16 cellular contexts compared by ENCODE assay signal in the genomic region with DNA sequence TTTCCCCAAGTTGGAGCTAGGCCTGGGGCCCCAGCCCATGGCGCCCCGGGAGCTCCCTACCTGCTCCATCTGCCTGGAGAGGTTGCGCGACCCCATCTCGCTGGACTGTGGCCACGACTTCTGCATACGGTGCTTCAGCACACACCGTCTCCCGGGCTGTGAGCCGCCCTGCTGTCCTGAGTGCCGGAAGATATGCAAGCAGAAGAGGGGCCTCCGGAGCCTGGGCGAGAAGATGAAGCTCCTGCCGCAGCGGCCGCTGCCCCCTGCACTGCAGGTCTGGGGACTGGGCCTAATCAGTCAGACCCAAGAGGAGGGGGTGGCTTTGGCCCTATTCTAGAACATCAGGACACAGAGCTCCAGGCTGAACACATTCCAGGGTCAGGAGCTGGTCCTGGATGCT. TPM values are rescaled to one million over a fixed set of nuclear protein-coding genes. Genes with fewer than 3 reads are reported as not detected.
A peak's percentile ranks its signal among the peaks of the same experiment; 100 is the strongest.
DNase-seq lines count a peak whose midpoint lies in the region; ATAC-seq and TF ChIP-seq lines count a peak whose summit lies in the region.
"Had no signal": no experiment of that assay in that cellular context is flagged by ENCODE, and none has a peak within 500 bp of the region (broad histone marks: within the 10 kb centered on the region; RNA-seq: fewer than 3 reads in every experiment).

No MANE protein-coding gene starts in this region.

- H3K4me1 ChIP-seq in SK-N-SH (ENCODE audit: control insufficient read depth in 1 of 2, insufficient read depth in 2 of 2, low read depth in 1 of 2, low read length in 1 of 2), result peaks cover 18 to 40% of the 10 kb centered on the region in 2 experiments; a peak in 3 of 4 replicates
- H3K4me1 ChIP-seq in foreskin keratinocyte, result no peaks in the 10 kb centered on the region
- peaks cover 3% of the 10 kb centered on the region for H3K4me1 ChIP-seq in mesendoderm (ENCODE audit: control insufficient read depth, low read depth, low read length)
- H3K4me1 ChIP-seq: A549, Caco-2 had no signal

- H3K27me3 ChIP-seq in SK-N-SH (ENCODE audit: insufficient read depth) (no peaks in the 10 kb centered on the region), dorsolateral prefrontal cortex (no peaks in the 10 kb centered on the region), foreskin keratinocyte (peaks cover 3% of the 10 kb centered on the region), mesendoderm (ENCODE audit: insufficient read depth, low read length, poor library complexity) (no peaks in the 10 kb centered on the region)

- peaks cover 13% of the 10 kb centered on the region for H3F3A ChIP-seq in SK-N-SH (replicated peaks; ENCODE audit: insufficient read depth)

- H3K27ac ChIP-seq in SK-N-SH (ENCODE audit: low read depth in 2 of 2, low read length in 1 of 2) (peak overlapping the region in 1 of 2 experiments; percentile 86; a peak in 1 of 4 replicates), dorsolateral prefrontal cortex (peak overlapping the region in 24 of 59 donors; percentile 18 to 91 (median 82)), foreskin keratinocyte (no peak overlapping the region), mesendoderm (ENCODE audit: low read depth, low read length) (no peak overlapping the region)
- H3K27ac ChIP-seq: 22Rv1, A549, C4-2B had no signal

- H2AFZ ChIP-seq in SK-N-SH (ENCODE audit: low read depth), result no peak overlapping the region

- no peak for TF ChIP-seq RAD21 in SK-N-SH (IDR thresholded peaks at IDR 0.05; ENCODE audit: low read length)

- H3K36me3 ChIP-seq in SK-N-SH (replicated peaks in 1 of 2; ENCODE audit: control insufficient read depth in 1 of 2, insufficient read depth in 2 of 2, low read length in 1 of 2) (peaks cover 0 to 12% of the 10 kb centered on the region in 2 experiments), mesendoderm (ENCODE audit: control insufficient read depth, insufficient read depth, low read length) (no peaks in the 10 kb centered on the region)

- H3K23ac ChIP-seq in mesendoderm (ENCODE audit: low read length), result no peak overlapping the region

- H3K4me2 ChIP-seq in SK-N-SH, result peak overlapping the region; percentile 90
- H3K4me2 ChIP-seq in mesendoderm (ENCODE audit: low read length), result no peak overlapping the region
- H3K4me2 ChIP-seq: A549 had no signal

- 92% methylated on average over 6 of the region's 16 CpGs for WGBS in SK-N-SH (ENCODE audit: low lambda C conversion rate)
- no CpG with 5 or more reads among the region's 16 CpGs for WGBS in mesendoderm (ENCODE audit: extremely low coverage, insufficient coverage, low lambda C conversion rate)

- H2BK120ac ChIP-seq in mesendoderm (ENCODE audit: low read depth, low read length), result no peak overlapping the region

- no peak overlapping the region for H3K18ac ChIP-seq in mesendoderm (ENCODE audit: low read length)

- H3K79me2 ChIP-seq in SK-N-SH (ENCODE audit: insufficient read depth) (peaks cover 4% of the 10 kb centered on the region; the same call in 1 of the 2 replicates), mesendoderm (ENCODE audit: control insufficient read depth, insufficient read depth, low read length) (no peaks in the 10 kb centered on the region)

- no peaks in the 10 kb centered on the region for H4K20me1 ChIP-seq in SK-N-SH (ENCODE audit: insufficient read depth)

- intact Hi-C loops in dorsolateral prefrontal cortex (cut with DNase I), result no loop called here

- no peak overlapping the region for H3K4ac ChIP-seq in mesendoderm (ENCODE audit: low read depth, low read length)

- POLR2A ChIA-PET in SK-N-SH (lab: Yijun Ruan, JAX), result interaction anchor here (3.0 to 3.2 kb wide), 2 partner anchors 28 to 35 kb away, joined by 13 to 22 read pairs; partner anchors contain the start of gene MAPK7

- H4K5ac ChIP-seq in mesendoderm (ENCODE audit: low read length), result no peak overlapping the region

- no peak overlapping the region for H3K4me3 ChIP-seq in SK-N-SH (ENCODE audit: low read depth in 2 of 2, low read length in 1 of 2)
- H3K4me3 ChIP-seq in dorsolateral prefrontal cortex, result peak overlapping the region in 55 of 59 donors; percentile 20 to 71 (median 57)
- H3K4me3 ChIP-seq in mesendoderm (ENCODE audit: low read length), result no peak overlapping the region
- H3K4me3 ChIP-seq: A549 had no signal

- no peak for TF ChIP-seq EP300 in SK-N-SH (IDR thresholded peaks at IDR 0.05; ENCODE audit: borderline replicate concordance in 1 of 2, low read depth in 1 of 2, low read length in 1 of 2)

- no peaks in the 10 kb centered on the region for H3K9me3 ChIP-seq in SK-N-SH
- H3K9me3 ChIP-seq: A549, Caco-2 had no signal

- no peak for ATAC-seq in SK-N-SH treated with all-trans-retinoic acid at 6 μM for 48 hours
- ATAC-seq in foreskin keratinocyte, result no peak
- ATAC-seq: A549, HepG2 had no signal

- H2BK15ac ChIP-seq in mesendoderm (replicated peaks; ENCODE audit: low read depth), result no peak overlapping the region

- H4K8ac ChIP-seq in mesendoderm (ENCODE audit: low read depth, low read length), result no peak overlapping the region

- H2AK5ac ChIP-seq in mesendoderm (ENCODE audit: low read length), result no peak overlapping the region

- H3K9ac ChIP-seq in SK-N-SH, result no peak overlapping the region
- H3K9ac ChIP-seq in mesendoderm (ENCODE audit: low read length), result no peak overlapping the region

- TF ChIP-seq CTCF in SK-N-SH (IDR thresholded peaks at IDR 0.05) (no peak), dorsolateral prefrontal cortex (IDR thresholded peaks at IDR 0.05 in 54 of 56, conservative IDR thresholded peaks at IDR 0.05 in 2 of 56; ENCODE audit: low read depth in 1 of 56, partially characterized antibody in 56 of 56) (no peak), foreskin keratinocyte (conservative IDR thresholded peaks at IDR 0.05) (no peak)

- no peaks in the 10 kb centered on the region for H3K9me2 ChIP-seq in SK-N-SH

- CTCF ChIA-PET in SK-N-SH (lab: Yijun Ruan, JAX), result interaction anchor here (1.2 to 7.4 kb wide), 4 partner anchors 19 to 49 kb away, joined by 3 to 79 read pairs (median 14); partner anchors contain the start of gene B9D1

- DNase-seq in SK-N-SH (no peak), dorsolateral prefrontal cortex (peak in 1 of 10 donors; percentile 32), retina (peak; percentile 11), foreskin keratinocyte (no peak), mesendoderm (no peak), mucosa of gallbladder (ENCODE audit: low spot score) (no peak)
- DNase-seq: AML-193; Caco-2; CD4-positive, alpha-beta T cell; GDM1; H9 had no signal

- H3K56ac ChIP-seq in mesendoderm (ENCODE audit: low read length), result no peak overlapping the region

- no peak overlapping the region for H2BK5ac ChIP-seq in mesendoderm (ENCODE audit: low read length)

- H3K79me1 ChIP-seq in mesendoderm (ENCODE audit: low read length), result no peaks in the 10 kb centered on the region

TF ChIP-seq in SK-N-SH, 30 proteins besides CTCF, POLR2A, EP300 and RAD21 (continues in another document):
- TF ChIP-seq, protein P1, sequence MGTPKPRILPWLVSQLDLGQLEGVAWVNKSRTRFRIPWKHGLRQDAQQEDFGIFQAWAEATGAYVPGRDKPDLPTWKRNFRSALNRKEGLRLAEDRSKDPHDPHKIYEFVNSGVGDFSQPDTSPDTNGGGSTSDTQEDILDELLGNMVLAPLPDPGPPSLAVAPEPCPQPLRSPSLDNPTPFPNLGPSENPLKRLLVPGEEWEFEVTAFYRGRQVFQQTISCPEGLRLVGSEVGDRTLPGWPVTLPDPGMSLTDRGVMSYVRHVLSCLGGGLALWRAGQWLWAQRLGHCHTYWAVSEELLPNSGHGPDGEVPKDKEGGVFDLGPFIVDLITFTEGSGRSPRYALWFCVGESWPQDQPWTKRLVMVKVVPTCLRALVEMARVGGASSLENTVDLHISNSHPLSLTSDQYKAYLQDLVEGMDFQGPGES (IDR thresholded peaks at IDR 0.05; ENCODE audit: low read depth, low read length), result no peak

TF ChIP-seq in SK-N-SH treated with all-trans-retinoic acid at 6 μM for 48 hours, 23 proteins besides CTCF, POLR2A, EP300 and RAD21 (continues in another document):
- no peak for TF ChIP-seq CSDC2 (CRISPR knock-in tag; IDR thresholded peaks at IDR 0.05)
- no peak for TF ChIP-seq ZNF8 (CRISPR knock-in tag; IDR thresholded peaks at IDR 0.05)
- no peak for TF ChIP-seq BACH2 (CRISPR knock-in tag; IDR thresholded peaks at IDR 0.05; ENCODE audit: borderline replicate concordance)
- TF ChIP-seq TCF4 (CRISPR knock-in tag; IDR thresholded peaks at IDR 0.05; ENCODE audit: borderline replicate concordance), result no peak

RNA-seq across cellular contexts. Expression of gene RNF112, which starts 1.5 kb away (rescaled TPM):
- polyA plus RNA-seq in SK-N-SH (2012; rRNA removed) (22.6 and 26.9 TPM in 2 replicates), foreskin keratinocyte (0.04 and 0.07 TPM in 2 replicates)
- polyA plus RNA-seq in SK-N-SH (2012; cell fraction: cytosol; rRNA removed), result 6.7 and 9.2 TPM in 2 replicates
- polyA plus RNA-seq in SK-N-SH (2012; cell fraction: nucleus; rRNA removed), result 144 and 163 TPM in 2 replicates
- total RNA-seq in dorsolateral prefrontal cortex (10 to 100 TPM; 26.1 to 82.1 (median 51.1) TPM), foreskin keratinocyte (0.07 and 0.14 TPM in 2 replicates), mucosa of gallbladder (7.3 TPM)
- polyA plus RNA-seq in mesendoderm (2013, experiment 1 of 2), result 1.5 TPM
- 1.2 TPM for polyA plus RNA-seq in mesendoderm (2013, experiment 2 of 2)
- total RNA-seq: Caco-2, HepG2 had no signal

RNA-seq across cellular contexts. Expression of gene MFAP4, which starts 25.5 kb away (rescaled TPM):
- 112 and 120 TPM in 2 replicates for polyA plus RNA-seq in SK-N-SH (2012; rRNA removed)
- polyA plus RNA-seq in SK-N-SH (2012; cell fraction: cytosol; rRNA removed), result 98.4 and 115 TPM in 2 replicates
- polyA plus RNA-seq in SK-N-SH (2012; cell fraction: nucleus; rRNA removed), result 99.5 and 101 TPM in 2 replicates
- total RNA-seq in dorsolateral prefrontal cortex, result 10 to 100 TPM in 12 of 120 experiments, 1 to 10 TPM in 108; 1.0 to 29.2 (median 4.0) TPM
- not detected in 2 replicates for total RNA-seq in foreskin keratinocyte
- not detected in 2 replicates for polyA plus RNA-seq in foreskin keratinocyte
- 93.5 TPM for polyA plus RNA-seq in mesendoderm (2013, experiment 1 of 2)
- 84.3 TPM for polyA plus RNA-seq in mesendoderm (2013, experiment 2 of 2)
- total RNA-seq in mucosa of gallbladder, result 303 TPM
- total RNA-seq: Caco-2; CD4-positive, alpha-beta T cell; HepG2 had no signal

RNA-seq across cellular contexts. Expression of gene MAPK7, which starts 34.2 kb away (rescaled TPM):
- polyA plus RNA-seq in SK-N-SH (2012; rRNA removed) (10.5 and 19.1 TPM in 2 replicates), foreskin keratinocyte (11.8 TPM in 2 replicates)
- polyA plus RNA-seq in SK-N-SH (2012; cell fraction: cytosol; rRNA removed), result 8.9 and 14.2 TPM in 2 replicates
- 54.4 and 71.5 TPM in 2 replicates for polyA plus RNA-seq in SK-N-SH (2012; cell fraction: nucleus; rRNA removed)
- total RNA-seq in dorsolateral prefrontal cortex (10 to 100 TPM in 118 of 120 experiments, 1 to 10 TPM in 2; 9.3 to 31.4 (median 15.9) TPM), foreskin keratinocyte (12.3 and 13.5 TPM in 2 replicates), mucosa of gallbladder (23.0 TPM)
- polyA plus RNA-seq in mesendoderm (2013, experiment 1 of 2), result 51.0 TPM
- polyA plus RNA-seq in mesendoderm (2013, experiment 2 of 2), result 48.4 TPM

RNA-seq across cellular contexts. Expression of gene B9D1, which starts 50.0 kb away (rescaled TPM):
- polyA plus RNA-seq in SK-N-SH (2012; rRNA removed) (75.0 and 81.6 TPM in 2 replicates), foreskin keratinocyte (46.6 and 52.2 TPM in 2 replicates)
- 56.1 and 64.8 TPM in 2 replicates for polyA plus RNA-seq in SK-N-SH (2012; cell fraction: cytosol; rRNA removed)
- 81.5 and 92.1 TPM in 2 replicates for polyA plus RNA-seq in SK-N-SH (2012; cell fraction: nucleus; rRNA removed)
- total RNA-seq in dorsolateral prefrontal cortex (10 to 100 TPM; 10.3 to 48.5 (median 28.0) TPM), foreskin keratinocyte (32.6 and 34.7 TPM in 2 replicates), mucosa of gallbladder (25.3 TPM)
- 30.4 TPM for polyA plus RNA-seq in mesendoderm (2013, experiment 1 of 2)
- 29.6 TPM for polyA plus RNA-seq in mesendoderm (2013, experiment 2 of 2)

Comparison
In these comparisons a context has a peak if more than half of its experiments do, and no peak if none do; other contexts are left out.
1. H3K4me3 ChIP-seq: peak in dorsolateral prefrontal cortex (55 of 59); none in SK-N-SH (0 of 2) and mesendoderm (single experiment).
2. RNA of gene MFAP4, which starts 25.5 kb away (total RNA-seq): 303 TPM in mucosa of gallbladder (single experiment); 1.0 to 29.2 TPM in dorsolateral prefrontal cortex and not detected in foreskin keratinocyte; every median in the first group is over 10 times any median in the second.